ENCODE assay signal across 8 cellular contexts in genomic region chr1:156284112-156284511, GRCh38. TPM values are rescaled to one million over a fixed set of nuclear protein-coding genes. Genes with fewer than 3 reads are reported as not detected.
DNase-seq lines count a peak whose midpoint lies in the region; ATAC-seq, FAIRE-seq and TF ChIP-seq lines count a peak whose summit lies in the region.

A gene with protein sequence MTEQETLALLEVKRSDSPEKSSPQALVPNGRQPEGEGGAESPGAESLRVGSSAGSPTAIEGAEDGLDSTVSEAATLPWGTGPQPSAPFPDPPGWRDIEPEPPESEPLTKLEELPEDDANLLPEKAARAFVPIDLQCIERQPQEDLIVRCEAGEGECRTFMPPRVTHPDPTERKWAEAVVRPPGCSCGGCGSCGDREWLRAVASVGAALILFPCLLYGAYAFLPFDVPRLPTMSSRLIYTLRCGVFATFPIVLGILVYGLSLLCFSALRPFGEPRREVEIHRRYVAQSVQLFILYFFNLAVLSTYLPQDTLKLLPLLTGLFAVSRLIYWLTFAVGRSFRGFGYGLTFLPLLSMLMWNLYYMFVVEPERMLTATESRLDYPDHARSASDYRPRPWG (plus strand): TSS chr1:156284325. CDS start chr1:156285227, 902 bp downstream.

- intact Hi-C loops in lower leg skin (cut with DNase I; ENCODE audit: low total_unique reads), result no loop called here

- peak within 1 kb of the TSS; percentile 96 for H3K9ac ChIP-seq in astrocyte (ENCODE audit: low read length)

- CTCF ChIA-PET in activated naive CD4-positive, alpha-beta T cell treated with anti-CD3 and anti-CD28 coated beads, Interleukin-2, amount 10 ng/mL, durations not matched to agents 7 days and 5 days (lab: Charles Lee), result interaction anchor here (1.2 to 1.8 kb wide), 4 partner anchors 10 to 187 kb away, joined by 3 to 6 read pairs (median 4); no protein-coding TSS in a partner anchor

- peaks cover 31% of the 10 kb centered on the region for H4K20me1 ChIP-seq in astrocyte (ENCODE audit: insufficient read depth, low read length)

- peak within 1 kb of the TSS; percentile 88 for H3K27ac Mint-ChIP-seq in activated naive CD4-positive, alpha-beta T cell treated with anti-CD3 and anti-CD28 coated beads, Interleukin-2, amount 10 ng/mL, durations not matched to agents 7 days and 5 days
- peak within 1 kb of the TSS; percentile 88 for H3K27ac Mint-ChIP-seq in astrocyte (ENCODE audit: unreplicated experiment)
- peak within 1 kb of the TSS; percentile 97 for H3K27ac Mint-ChIP-seq in type B pancreatic cell

- H3K4me3 Mint-ChIP-seq in activated naive CD4-positive, alpha-beta T cell treated with anti-CD3 and anti-CD28 coated beads, Interleukin-2, amount 10 ng/mL, durations not matched to agents 7 days and 5 days, result peak within 1 kb of the TSS; percentile 82
- H3K4me3 Mint-ChIP-seq in astrocyte (ENCODE audit: unreplicated experiment) (peak within 1 kb of the TSS; percentile 94), type B pancreatic cell (peak within 1 kb of the TSS; percentile 93)

- no peak for TF ChIP-seq CTCF in astrocyte (IDR thresholded peaks at IDR 0.05; ENCODE audit: insufficient read depth, low read depth, low read length)
- no peak for TF ChIP-seq CTCF in lower leg skin (IDR thresholded peaks at IDR 0.05)
- TF ChIP-seq CTCF in type B pancreatic cell (conservative IDR thresholded peaks at IDR 0.05), result no peak

- H3K4me3 ChIP-seq in astrocyte (ENCODE audit: insufficient read depth, low read depth, low read length) (peak within 1 kb of the TSS; percentile 87), lower leg skin (ENCODE audit: low read depth, poor library complexity, severe bottlenecking) (peak within 1 kb of the TSS; percentile 84)

- H3K36me3 Mint-ChIP-seq in activated naive CD4-positive, alpha-beta T cell treated with anti-CD3 and anti-CD28 coated beads, Interleukin-2, amount 10 ng/mL, durations not matched to agents 7 days and 5 days, result peaks cover 8% of the 10 kb centered on the region
- H3K36me3 Mint-ChIP-seq in astrocyte (ENCODE audit: low read depth, unreplicated experiment) (peaks cover 5% of the 10 kb centered on the region), type B pancreatic cell (peaks cover 4% of the 10 kb centered on the region)

- peak within 1 kb of the TSS; percentile 80 for H3K27ac ChIP-seq in astrocyte (ENCODE audit: low read depth, low read length)

- peaks cover 17% of the 10 kb centered on the region for H3K4me1 ChIP-seq in astrocyte (ENCODE audit: insufficient read depth, low read length)

- no peak for ATAC-seq in GM21825 (IDR thresholded peaks at IDR 0.05; ENCODE audit: unreplicated experiment)

- TF ChIP-seq POLR2A in lower leg skin (IDR thresholded peaks at IDR 0.05), result no peak

- H3K27me3 ChIP-seq in astrocyte (ENCODE audit: insufficient read depth, low read length), result no peaks in the 10 kb centered on the region

- peak within 1 kb of the TSS; percentile 83 for H2AFZ ChIP-seq in astrocyte (ENCODE audit: low read depth, low read length)

- H3K4me1 Mint-ChIP-seq in activated naive CD4-positive, alpha-beta T cell treated with anti-CD3 and anti-CD28 coated beads, Interleukin-2, amount 10 ng/mL, durations not matched to agents 7 days and 5 days, result peaks cover 39% of the 10 kb centered on the region
- H3K4me1 Mint-ChIP-seq in astrocyte (ENCODE audit: low read depth, unreplicated experiment) (peaks cover 17% of the 10 kb centered on the region), type B pancreatic cell (ENCODE audit: unreplicated experiment) (peaks cover 30% of the 10 kb centered on the region)

- no peaks in the 10 kb centered on the region for H3K36me3 ChIP-seq in astrocyte (ENCODE audit: insufficient read depth, low read length)

- H3K9me3 ChIP-seq in astrocyte (ENCODE audit: insufficient read depth, low read depth, low read length), result no peaks in the 10 kb centered on the region

- H3K9me3 Mint-ChIP-seq in activated naive CD4-positive, alpha-beta T cell treated with anti-CD3 and anti-CD28 coated beads, Interleukin-2, amount 10 ng/mL, durations not matched to agents 7 days and 5 days, result no peaks in the 10 kb centered on the region
- H3K9me3 Mint-ChIP-seq in astrocyte (ENCODE audit: unreplicated experiment) (no peaks in the 10 kb centered on the region), type B pancreatic cell (no peaks in the 10 kb centered on the region)

- no peak for DNase-seq in activated naive CD4-positive, alpha-beta T cell treated with anti-CD3 and anti-CD28 coated beads, Interleukin-2, amount 10 ng/mL, durations not matched to agents 7 days and 5 days
- no peak for DNase-seq in activated naive CD4-positive, alpha-beta T cell treated with anti-CD3 and anti-CD28 coated beads, Interleukin-2, amount 50 U/mL, for 16 hours
- DNase-seq in astrocyte (ENCODE audit: low read depth) (no peak), lower leg skin (ENCODE audit: low spot score in 2 of 2) (no peak), type B pancreatic cell (ENCODE audit: extremely low spot score, unreplicated experiment) (no peak), AG08396 (ENCODE audit: low spot score) (no peak), DMS153 (lab: John Stamatoyannopoulos, UW) (no peak)

- no peaks in the 10 kb centered on the region for H3K27me3 Mint-ChIP-seq in activated naive CD4-positive, alpha-beta T cell treated with anti-CD3 and anti-CD28 coated beads, Interleukin-2, amount 10 ng/mL, durations not matched to agents 7 days and 5 days
- H3K27me3 Mint-ChIP-seq in astrocyte (ENCODE audit: low read depth, unreplicated experiment), result no peaks in the 10 kb centered on the region
- no peaks in the 10 kb centered on the region for H3K27me3 Mint-ChIP-seq in type B pancreatic cell

- 55 to 73% methylated on average over 7 of the region's 7 CpGs for WGBS in lower leg skin, 2 donors

- FAIRE-seq in astrocyte (lab: Jason Lieb, UNC), result no peak

- peak within 1 kb of the TSS; percentile 97 for H3K4me2 ChIP-seq in astrocyte (ENCODE audit: low read length)

- H3K79me2 ChIP-seq in astrocyte (ENCODE audit: insufficient read depth, low read length), result peaks cover 42% of the 10 kb centered on the region

RNA-seq across cellular contexts. Expression of the gene that starts here (rescaled TPM):
- total RNA-seq in astrocyte (3.0 and 3.2 TPM in 2 replicates), lower leg skin (100 to 1,000 TPM in 2 of 4 donors, 10 to 100 TPM in 2; 96.9 to 111 (median 101) TPM), type B pancreatic cell (ENCODE audit: low replicate concordance) (18.1 and 43.8 TPM in 2 replicates)
